ENCODE assay signal across 17 cellular contexts in genomic region chr11:116611998-116612620, GRCh38.
A peak's percentile ranks its signal among the peaks of the same experiment; 100 is the strongest.
DNase-seq lines count a peak whose midpoint lies in the region; TF ChIP-seq lines count a peak whose summit lies in the region.
"Had no signal": no experiment of that assay in that cellular context is flagged by ENCODE, and none has a peak within 500 bp of the region (broad histone marks: within the 10 kb centered on the region; RNA-seq: fewer than 3 reads in every experiment).

No MANE protein-coding gene starts in this region.

- peak overlapping the region; percentile 87 for H3K27ac ChIP-seq in WERI-Rb-1
- H3K27ac ChIP-seq in endodermal cell (ENCODE audit: low read depth, low read length): no peak overlapping the region
- H3K27ac ChIP-seq in sigmoid colon: no peak overlapping the region
- H3K27ac ChIP-seq in vagina: no peak overlapping the region
- H3K27ac ChIP-seq: BLaER1, HL-60 had no signal

- DNase-seq in WERI-Rb-1: peak; percentile 4
- DNase-seq in endodermal cell: peak; percentile 31
- DNase-seq in sigmoid colon: peak; percentile 28
- DNase-seq in vagina (ENCODE audit: extremely low spot score in 2 of 2): peak; percentile 74 to 75
- no peak for DNase-seq in superior temporal gyrus (ENCODE audit: extremely low spot score)
- no peak for DNase-seq in OCI-M1 (lab: John Stamatoyannopoulos, UW)
- no peak for DNase-seq in cerebellum (ENCODE audit: low spot score)
- DNase-seq: 8988T; CD4-positive, alpha-beta memory T cell; DMS153; DMS79; GDM1; HCEC 1CT had no signal

- no peaks in the 10 kb centered on the region for H3K36me3 ChIP-seq in WERI-Rb-1
- H3K36me3 ChIP-seq in endodermal cell (ENCODE audit: control insufficient read depth, insufficient read depth, low read length): no peaks in the 10 kb centered on the region
- no peaks in the 10 kb centered on the region for H3K36me3 ChIP-seq in sigmoid colon
- no peaks in the 10 kb centered on the region for H3K36me3 ChIP-seq in vagina
- H3K36me3 ChIP-seq: BLaER1 had no signal

- no peak overlapping the region for H3K27ac Mint-ChIP-seq in endodermal cell
- H3K27ac Mint-ChIP-seq: CD14-positive monocyte; CD4-positive, alpha-beta memory T cell; GM23338 had no signal

- no peaks in the 10 kb centered on the region for H3K9me3 Mint-ChIP-seq in endodermal cell
- H3K9me3 Mint-ChIP-seq: CD14-positive monocyte, GM23338 had no signal

- H3K4me3 ChIP-seq in WERI-Rb-1 (ENCODE audit: low read depth, low read length) (no peak overlapping the region), endodermal cell (ENCODE audit: low read length) (no peak overlapping the region), sigmoid colon (no peak overlapping the region), vagina (no peak overlapping the region)
- H3K4me3 ChIP-seq: BLaER1, GM23338 had no signal

- no peaks in the 10 kb centered on the region for H3K4me1 ChIP-seq in endodermal cell (ENCODE audit: control insufficient read depth, insufficient read depth, low read length)
- H3K4me1 ChIP-seq in sigmoid colon: no peaks in the 10 kb centered on the region
- H3K4me1 ChIP-seq in vagina: no peaks in the 10 kb centered on the region

- intact Hi-C loops in sigmoid colon (cut with DNase I) (no loop called here), vagina (cut with DNase I) (no loop called here)

- H3K4me1 Mint-ChIP-seq in endodermal cell: no peaks in the 10 kb centered on the region
- H3K4me1 Mint-ChIP-seq: CD14-positive monocyte; CD4-positive, alpha-beta memory T cell; GM23338 had no signal

- peaks cover 17% of the 10 kb centered on the region for H3K27me3 Mint-ChIP-seq in endodermal cell (ENCODE audit: insufficient read depth)

- TF ChIP-seq CTCF in WERI-Rb-1 (IDR thresholded peaks at IDR 0.05; ENCODE audit: low read depth, low read length) (no peak), endodermal cell (conservative IDR thresholded peaks at IDR 0.05) (no peak), sigmoid colon (IDR thresholded peaks at IDR 0.05) (no peak), vagina (IDR thresholded peaks at IDR 0.05) (no peak)

- TF ChIP-seq POLR2A in sigmoid colon (IDR thresholded peaks at IDR 0.05): no peak
- no peak for TF ChIP-seq POLR2A in vagina (IDR thresholded peaks at IDR 0.05)

- H3K4me3 Mint-ChIP-seq in endodermal cell: no peak overlapping the region
- H3K4me3 Mint-ChIP-seq: CD4-positive, alpha-beta memory T cell; GM23338 had no signal

- H3K9ac ChIP-seq in endodermal cell (ENCODE audit: extremely low read depth, low read length, poor library complexity, severe bottlenecking): no peak overlapping the region
- H3K9ac ChIP-seq: BLaER1 had no signal

- WGBS in endodermal cell (ENCODE audit: insufficient coverage in 1 of 2, insufficient read length in 1 of 2), 2 experiments: 89 to 92% methylated on average over 2 to 4 of the region's 4 CpGs
- 76 to 88% methylated on average over 4 of the region's 4 CpGs for WGBS in sigmoid colon, 2 donors

- H3K9me3 ChIP-seq in WERI-Rb-1 (ENCODE audit: severe bottlenecking): no peaks in the 10 kb centered on the region
- H3K9me3 ChIP-seq in endodermal cell (ENCODE audit: control insufficient read depth, low read length): no peaks in the 10 kb centered on the region
- no peaks in the 10 kb centered on the region for H3K9me3 ChIP-seq in sigmoid colon
- no peaks in the 10 kb centered on the region for H3K9me3 ChIP-seq in vagina
- H3K9me3 ChIP-seq: BLaER1 had no signal

- H3K27me3 ChIP-seq in WERI-Rb-1 (ENCODE audit: insufficient read depth, low read depth, severe bottlenecking) (no peaks in the 10 kb centered on the region), endodermal cell (ENCODE audit: control insufficient read depth, insufficient read depth, low read length, poor library complexity, severe bottlenecking) (peaks cover 7% of the 10 kb centered on the region), sigmoid colon (no peaks in the 10 kb centered on the region), vagina (no peaks in the 10 kb centered on the region)
- H3K27me3 ChIP-seq: BLaER1 had no signal

- H3K36me3 Mint-ChIP-seq in endodermal cell (ENCODE audit: low read depth): no peaks in the 10 kb centered on the region
- H3K36me3 Mint-ChIP-seq: CD14-positive monocyte had no signal

- TF ChIP-seq EP300 in sigmoid colon (IDR thresholded peaks at IDR 0.05): no peak

Comparison
In these comparisons a context has a peak if more than half of its experiments do, and no peak if none do; other contexts are left out.
1. DNase-seq: peak in WERI-Rb-1 (single experiment), endodermal cell (single experiment), sigmoid colon (single experiment) and vagina (2 of 2); none in superior temporal gyrus (single experiment), OCI-M1 (single experiment) and cerebellum (single experiment).